In the genomic region with DNA sequence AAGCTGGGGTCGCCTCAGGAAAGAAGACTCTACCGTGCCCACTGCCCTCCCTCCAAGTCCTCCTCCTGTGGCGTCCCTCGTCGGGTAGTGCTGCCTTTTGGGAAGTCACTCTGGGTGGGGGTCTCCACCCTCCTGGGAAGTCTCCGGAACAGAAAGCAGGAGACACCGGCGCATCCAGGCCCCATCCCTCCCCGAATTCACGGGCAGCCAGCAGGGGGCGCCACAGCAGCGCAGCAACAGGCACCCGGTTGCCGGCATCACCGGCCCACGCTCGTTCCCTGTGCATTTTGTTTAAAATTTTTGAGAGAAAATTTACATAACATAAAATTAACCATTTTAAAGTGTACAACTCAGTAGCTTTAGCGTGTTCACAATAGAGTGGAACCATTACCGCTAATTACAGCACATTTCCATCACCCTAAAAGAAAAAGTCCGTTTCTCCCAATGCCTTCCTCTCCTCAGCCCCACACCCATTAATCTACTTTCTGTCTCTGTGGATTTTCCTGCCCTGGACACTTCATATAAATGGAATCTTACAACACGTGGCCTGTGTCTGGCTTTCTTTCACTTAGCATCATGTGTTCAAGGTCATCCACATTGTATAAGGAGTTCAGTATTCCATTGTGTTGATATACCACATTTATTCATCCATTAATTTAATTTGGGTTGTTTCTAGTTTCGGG, we compare ENCODE assay signal across 8 cellular contexts.
A peak's percentile ranks its signal among the peaks of the same experiment; 100 is the strongest.
DNase-seq lines count a peak whose midpoint lies in the region; ATAC-seq and TF ChIP-seq lines count a peak whose summit lies in the region.

No MANE protein-coding gene starts in this region.

- TF ChIP-seq POLR2A in right lobe of liver (IDR thresholded peaks at IDR 0.05): no peak

- no peaks in the 10 kb centered on the region for H3F3A ChIP-seq in SU-DHL-6 (ENCODE audit: insufficient read depth)

- no peak overlapping the region for H3K4me2 ChIP-seq in SU-DHL-6 (ENCODE audit: low read depth, low read length, poor library complexity, severe bottlenecking)

- no peaks in the 10 kb centered on the region for H4K20me1 ChIP-seq in SU-DHL-6 (ENCODE audit: low read depth, low read length)

- H3K9me2 ChIP-seq in SU-DHL-6 (replicated peaks; ENCODE audit: insufficient read depth, low read length): no peaks in the 10 kb centered on the region

- no peak overlapping the region for H2AFZ ChIP-seq in SU-DHL-6 (ENCODE audit: low read depth, low read length, severe bottlenecking)

- no peaks in the 10 kb centered on the region for H3K27me3 ChIP-seq in SU-DHL-6 (ENCODE audit: low read length)
- H3K27me3 ChIP-seq in right lobe of liver: no peaks in the 10 kb centered on the region

- H3K79me2 ChIP-seq in SU-DHL-6 (ENCODE audit: insufficient read depth, low read length): no peaks in the 10 kb centered on the region

- H3K27ac ChIP-seq in SU-DHL-6 (ENCODE audit: low read depth, low read length): no peak overlapping the region
- no peak overlapping the region for H3K27ac ChIP-seq in right lobe of liver

- H3K4me3 ChIP-seq in SU-DHL-6 (ENCODE audit: insufficient read depth, low read length, poor library complexity, severe bottlenecking) (no peak overlapping the region), cardiac fibroblast (replicated peaks in 1 of 2; ENCODE audit: low read depth in 2 of 2, low read length in 2 of 2) (peak overlapping the region in 1 of 2 donors; percentile 35), right lobe of liver (no peak overlapping the region)

- H3K36me3 ChIP-seq in SU-DHL-6 (ENCODE audit: low read length): no peaks in the 10 kb centered on the region
- H3K36me3 ChIP-seq in right lobe of liver: no peaks in the 10 kb centered on the region

- TF ChIP-seq CTCF in SU-DHL-6 (IDR thresholded peaks at IDR 0.05; ENCODE audit: insufficient read depth, low read length, poor library complexity, severe bottlenecking) (peak; percentile 97), cardiac fibroblast (IDR thresholded peaks at IDR 0.05; ENCODE audit: low read depth, low read length) (peak; percentile 94), right lobe of liver (IDR thresholded peaks at IDR 0.05) (peak; percentile 70 to 89 (median 86))

- no peaks in the 10 kb centered on the region for H3K4me1 ChIP-seq in right lobe of liver

- no peak overlapping the region for H3K9ac ChIP-seq in SU-DHL-6 (ENCODE audit: low read length)

- ATAC-seq in right lobe of liver (peak; percentile 67 to 88 (median 79)), GM21786 (IDR thresholded peaks at IDR 0.05; ENCODE audit: unreplicated experiment) (no peak)

- peak; percentile 19 for DNase-seq in activated T-cell treated with anti-CD3 and anti-CD28 coated beads for 1 hour (ENCODE audit: low read depth)
- DNase-seq in activated T-cell treated with anti-CD3 and anti-CD28 coated beads for 4 hours: no peak
- DNase-seq in cardiac fibroblast (ENCODE audit: low read depth in 2 of 2): peak; percentile 45 to 55
- peak in 2 of 3 donors; percentile 62 to 70 for DNase-seq in right lobe of liver
- peak; percentile 31 to 34 for DNase-seq in stimulated activated CD8-positive, alpha-beta memory T cell treated with anti-CD3 and anti-CD28 coated beads, Interleukin-7, amount 100 ng/mL, for 1 hour (ENCODE audit: low read depth in 2 of 2)
- no peak for DNase-seq in RKO (ENCODE audit: low spot score)

- 20% methylated on average over 17 of the region's 22 CpGs for WGBS in right lobe of liver (ENCODE audit: insufficient coverage, low coverage, low lambda C conversion rate, missing lambda C conversion rate)

- H3K9me3 ChIP-seq in SU-DHL-6 (ENCODE audit: insufficient read depth, low read length) (no peaks in the 10 kb centered on the region), right lobe of liver (no peaks in the 10 kb centered on the region)

- intact Hi-C loops in right lobe of liver (cut with DNase I): no loop called here

Comparison
In these comparisons a context has a peak if more than half of its experiments do, and no peak if none do; other contexts are left out.
1. DNase-seq: peak in activated T-cell treated with anti-CD3 and anti-CD28 coated beads for 1 hour (single experiment), cardiac fibroblast (2 of 2), right lobe of liver (2 of 3) and stimulated activated CD8-positive, alpha-beta memory T cell treated with anti-CD3 and anti-CD28 coated beads, Interleukin-7, amount 100 ng/mL, for 1 hour (2 of 2); none in activated T-cell treated with anti-CD3 and anti-CD28 coated beads for 4 hours (single experiment) and RKO (single experiment).
2. Peak in every context shown above with its lines, with median percentiles within 50 percentile points of each other: CTCF ChIP-seq.